8 cellular contexts compared by ENCODE assay signal in the genomic region with DNA sequence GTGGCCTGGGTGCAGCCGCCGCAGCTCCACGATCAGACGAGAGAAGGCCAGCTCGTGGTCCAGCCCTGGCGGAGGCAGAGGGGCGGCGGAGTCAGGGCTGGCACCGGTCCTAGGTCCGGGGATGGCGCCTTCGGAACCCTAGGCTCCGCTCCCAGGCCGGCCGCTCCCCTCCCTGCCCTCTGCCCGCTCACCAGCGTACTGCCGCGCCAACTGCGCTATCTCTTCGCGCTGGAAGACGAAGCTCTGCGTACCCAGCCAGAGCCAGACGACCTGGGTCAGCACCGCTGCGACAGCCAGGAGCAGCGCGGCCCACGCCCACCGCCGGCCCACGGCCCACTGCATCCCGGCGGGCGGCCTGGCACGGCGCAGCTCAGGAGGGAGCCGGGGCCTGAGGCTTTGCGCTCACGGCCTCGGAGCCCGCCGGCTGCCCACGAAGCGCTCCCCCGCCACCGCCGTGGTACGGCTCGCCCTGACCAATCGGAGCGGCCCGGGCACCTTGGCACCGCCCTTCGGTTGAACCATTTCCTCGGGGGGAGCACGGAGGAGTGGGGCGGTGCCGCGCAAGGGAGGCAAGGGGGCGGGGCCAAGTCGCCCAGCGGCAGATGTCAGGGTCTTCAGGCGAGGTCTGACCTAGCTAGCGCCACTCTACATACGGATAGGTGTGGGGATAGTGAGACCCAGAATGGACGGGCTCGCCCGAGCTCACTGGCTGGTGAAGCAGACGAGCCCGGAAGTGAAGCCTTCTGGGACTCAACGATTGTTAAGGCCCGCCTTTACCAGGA. TPM values are rescaled to one million over a fixed set of nuclear protein-coding genes. Genes with fewer than 3 reads are reported as not detected.
A peak's percentile ranks its signal among the peaks of the same experiment; 100 is the strongest.
DNase-seq lines count a peak whose midpoint lies in the region; TF ChIP-seq lines count a peak whose summit lies in the region.

A gene (minus strand): TSS at position 432 of the 782 bp plus-strand sequence. CDS start 90 bp downstream, at position 342.

- peak within 1 kb of the TSS; percentile 77 for H3K27ac ChIP-seq in HEK293 (ENCODE audit: extremely low read depth, low read depth, low read length)

- in situ Hi-C loops in SK-MEL-5 (cut with HindIII; ENCODE audit: low pct_unique_long_range_greater_than_20kb, low sequenced_read_pairs), result no loop called here

- TF ChIP-seq CTCF in HEK293 (tag by site-specific recombination; IDR thresholded peaks at IDR 0.05), result peak; percentile 20; the same call in 1 of the 2 replicates

- H3K4me3 ChIP-seq in HEK293 (ENCODE audit: low read depth, low read length) (peak within 1 kb of the TSS; percentile 67), neuron (ENCODE audit: low read length) (peak within 1 kb of the TSS; percentile 71)

- H3K4me1 ChIP-seq in HEK293 (ENCODE audit: control insufficient read depth, insufficient read depth, low read length), result no peaks in the 10 kb centered on the region
- peaks cover 11% of the 10 kb centered on the region for H3K4me1 ChIP-seq in neuron (ENCODE audit: insufficient read depth, low read length)

- H3K9me3 ChIP-seq in HEK293 (ENCODE audit: control insufficient read depth, insufficient read depth, low read depth, low read length) (no peaks in the 10 kb centered on the region), neuron (ENCODE audit: low read length) (no peaks in the 10 kb centered on the region)

- H3K36me3 ChIP-seq in HEK293 (ENCODE audit: control insufficient read depth in 2 of 2, insufficient read depth in 1 of 2, low read length in 2 of 2), result peaks cover 0 to 15% of the 10 kb centered on the region in 2 experiments; a peak in 2 of 3 replicates
- peaks cover 7% of the 10 kb centered on the region for H3K36me3 ChIP-seq in neuron (ENCODE audit: insufficient read depth, low read length)

- peak within 1 kb of the TSS; percentile 71 for H2AFZ ChIP-seq in neuron (ENCODE audit: low read depth, low read length)

- peak; percentile 89 for DNase-seq in GDM1 (lab: John Stamatoyannopoulos, UW)
- DNase-seq in MV-4-11 (lab: John Stamatoyannopoulos, UW), result peak; percentile 84
- DNase-seq in SK-MEL-5 (ENCODE audit: low read depth, low spot score), result peak; percentile 88
- peak; percentile 93 for DNase-seq in activated naive CD4-positive, alpha-beta T cell treated with Interleukin-2 at 50 U/mL for 16 hours
- DNase-seq in foreskin melanocyte, result peak; percentile 88
- peak; percentile 89 for DNase-seq in stromal cell of bone marrow (ENCODE audit: low read depth)

- H3K27me3 ChIP-seq in neuron (ENCODE audit: insufficient read depth, low read length), result no peaks in the 10 kb centered on the region

- POLR2A ChIA-PET in HEK293 (lab: Yijun Ruan, JAX), result interaction anchor here (0.8 to 7.0 kb wide), 15 partner anchors 8 to 1613 kb away, joined by 3 to 90 read pairs (median 6); a partner anchor contains a TSS

- CTCF ChIA-PET in HEK293 (lab: Yijun Ruan, JAX), result interaction anchor here (0.9 to 8.3 kb wide), 8 partner anchors 10 to 258 kb away, joined by 3 to 164 read pairs (median 8); a partner anchor contains a TSS

TF ChIP-seq in HEK293, 187 proteins besides CTCF, POLR2A, EP300 and RAD21 (continues in another document):
- TF ChIP-seq ZNF223 (tag by site-specific recombination; IDR thresholded peaks at IDR 0.05) (no peak), ZNF561 (tag by site-specific recombination; IDR thresholded peaks at IDR 0.05; ENCODE audit: borderline replicate concordance) (peak; percentile 51; the same call in 1 of the 2 replicates), ZNF2 (tag by site-specific recombination; IDR thresholded peaks at IDR 0.05) (peak; percentile 44; the same call in 1 of the 2 replicates), ZNF394 (tag by site-specific recombination; IDR thresholded peaks at IDR 0.05; ENCODE audit: borderline replicate concordance) (no peak), PRDM1 (tag by site-specific recombination; IDR thresholded peaks at IDR 0.05) (no peak), ZNF555 (tag by site-specific recombination; conservative IDR thresholded peaks at IDR 0.05) (no peak), KLF16 (tag by site-specific recombination; IDR thresholded peaks at IDR 0.05) (no peak; the same call in 1 of the 2 replicates), OVOL3 (tag by site-specific recombination; IDR thresholded peaks at IDR 0.05) (no peak), KLF7 (tag by site-specific recombination; IDR thresholded peaks at IDR 0.05; ENCODE audit: borderline replicate concordance) (peak; percentile 88), HOXC10 (CRISPR knock-in tag; IDR thresholded peaks at IDR 0.05) (0 out of 2 replicates have a peak, but pooled peaks have one; percentile 86), ZNF239 (tag by site-specific recombination; IDR thresholded peaks at IDR 0.05) (no peak), SALL2 (tag by site-specific recombination; IDR thresholded peaks at IDR 0.05; ENCODE audit: borderline replicate concordance) (no peak), ZNF311 (tag by site-specific recombination; IDR thresholded peaks at IDR 0.05; ENCODE audit: borderline replicate concordance) (no peak), ZNF600 (tag by site-specific recombination; IDR thresholded peaks at IDR 0.05) (peak; percentile 40; the same call in 1 of the 2 replicates), ZNF76 (tag by site-specific recombination; IDR thresholded peaks at IDR 0.05; ENCODE audit: borderline replicate concordance, low read depth) (peak; percentile 62; the same call in 1 of the 2 replicates), ZNF302 (tag by site-specific recombination; IDR thresholded peaks at IDR 0.05; ENCODE audit: low read depth) (no peak), ZNF23 (tag by site-specific recombination; IDR thresholded peaks at IDR 0.05; ENCODE audit: borderline replicate concordance) (no peak), ZNF677 (tag by site-specific recombination; IDR thresholded peaks at IDR 0.05) (no peak; the same call in 1 of the 2 replicates)
- TF ChIP-seq, protein P1, sequence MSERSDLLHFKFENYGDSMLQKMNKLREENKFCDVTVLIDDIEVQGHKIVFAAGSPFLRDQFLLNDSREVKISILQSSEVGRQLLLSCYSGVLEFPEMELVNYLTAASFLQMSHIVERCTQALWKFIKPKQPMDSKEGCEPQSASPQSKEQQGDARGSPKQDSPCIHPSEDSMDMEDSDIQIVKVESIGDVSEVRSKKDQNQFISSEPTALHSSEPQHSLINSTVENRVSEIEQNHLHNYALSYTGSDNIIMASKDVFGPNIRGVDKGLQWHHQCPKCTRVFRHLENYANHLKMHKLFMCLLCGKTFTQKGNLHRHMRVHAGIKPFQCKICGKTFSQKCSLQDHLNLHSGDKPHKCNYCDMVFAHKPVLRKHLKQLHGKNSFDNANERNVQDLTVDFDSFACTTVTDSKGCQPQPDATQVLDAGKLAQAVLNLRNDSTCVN (tag by site-specific recombination; optimal IDR thresholded peaks at IDR 0.05), result peak; percentile 79
- TF ChIP-seq, protein P2, sequence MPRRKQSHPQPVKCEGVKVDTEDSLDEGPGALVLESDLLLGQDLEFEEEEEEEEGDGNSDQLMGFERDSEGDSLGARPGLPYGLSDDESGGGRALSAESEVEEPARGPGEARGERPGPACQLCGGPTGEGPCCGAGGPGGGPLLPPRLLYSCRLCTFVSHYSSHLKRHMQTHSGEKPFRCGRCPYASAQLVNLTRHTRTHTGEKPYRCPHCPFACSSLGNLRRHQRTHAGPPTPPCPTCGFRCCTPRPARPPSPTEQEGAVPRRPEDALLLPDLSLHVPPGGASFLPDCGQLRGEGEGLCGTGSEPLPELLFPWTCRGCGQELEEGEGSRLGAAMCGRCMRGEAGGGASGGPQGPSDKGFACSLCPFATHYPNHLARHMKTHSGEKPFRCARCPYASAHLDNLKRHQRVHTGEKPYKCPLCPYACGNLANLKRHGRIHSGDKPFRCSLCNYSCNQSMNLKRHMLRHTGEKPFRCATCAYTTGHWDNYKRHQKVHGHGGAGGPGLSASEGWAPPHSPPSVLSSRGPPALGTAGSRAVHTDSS (tag by site-specific recombination; IDR thresholded peaks at IDR 0.05), result no peak; the same call in 1 of the 2 replicates
- TF ChIP-seq, protein P3, sequence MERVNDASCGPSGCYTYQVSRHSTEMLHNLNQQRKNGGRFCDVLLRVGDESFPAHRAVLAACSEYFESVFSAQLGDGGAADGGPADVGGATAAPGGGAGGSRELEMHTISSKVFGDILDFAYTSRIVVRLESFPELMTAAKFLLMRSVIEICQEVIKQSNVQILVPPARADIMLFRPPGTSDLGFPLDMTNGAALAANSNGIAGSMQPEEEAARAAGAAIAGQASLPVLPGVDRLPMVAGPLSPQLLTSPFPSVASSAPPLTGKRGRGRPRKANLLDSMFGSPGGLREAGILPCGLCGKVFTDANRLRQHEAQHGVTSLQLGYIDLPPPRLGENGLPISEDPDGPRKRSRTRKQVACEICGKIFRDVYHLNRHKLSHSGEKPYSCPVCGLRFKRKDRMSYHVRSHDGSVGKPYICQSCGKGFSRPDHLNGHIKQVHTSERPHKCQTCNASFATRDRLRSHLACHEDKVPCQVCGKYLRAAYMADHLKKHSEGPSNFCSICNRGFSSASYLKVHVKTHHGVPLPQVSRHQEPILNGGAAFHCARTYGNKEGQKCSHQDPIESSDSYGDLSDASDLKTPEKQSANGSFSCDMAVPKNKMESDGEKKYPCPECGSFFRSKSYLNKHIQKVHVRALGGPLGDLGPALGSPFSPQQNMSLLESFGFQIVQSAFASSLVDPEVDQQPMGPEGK (tag by site-specific recombination; IDR thresholded peaks at IDR 0.05), result peak; percentile 80

RNA-seq across cellular contexts. Expression of the gene that starts here (rescaled TPM):
- 94.0 and 119 TPM in 2 replicates for total RNA-seq in SK-MEL-5 (2014; rRNA removed; shearing (Covaris generic))
- 304 and 319 TPM in 2 replicates for polyA plus RNA-seq in SK-MEL-5 (2015; cell fraction: cytosol; rRNA removed)
- polyA plus RNA-seq in SK-MEL-5 (2015; cell fraction: nucleus; rRNA removed), result 67.7 and 101 TPM in 2 replicates

Comparison
In these comparisons a context has a peak if more than half of its experiments do, and no peak if none do; other contexts are left out.
1. Peak in every context shown above with its lines: DNase-seq, H3K4me3 ChIP-seq and H3K27ac ChIP-seq.